ENCODE assay signal across 15 cellular contexts in the genomic region with DNA sequence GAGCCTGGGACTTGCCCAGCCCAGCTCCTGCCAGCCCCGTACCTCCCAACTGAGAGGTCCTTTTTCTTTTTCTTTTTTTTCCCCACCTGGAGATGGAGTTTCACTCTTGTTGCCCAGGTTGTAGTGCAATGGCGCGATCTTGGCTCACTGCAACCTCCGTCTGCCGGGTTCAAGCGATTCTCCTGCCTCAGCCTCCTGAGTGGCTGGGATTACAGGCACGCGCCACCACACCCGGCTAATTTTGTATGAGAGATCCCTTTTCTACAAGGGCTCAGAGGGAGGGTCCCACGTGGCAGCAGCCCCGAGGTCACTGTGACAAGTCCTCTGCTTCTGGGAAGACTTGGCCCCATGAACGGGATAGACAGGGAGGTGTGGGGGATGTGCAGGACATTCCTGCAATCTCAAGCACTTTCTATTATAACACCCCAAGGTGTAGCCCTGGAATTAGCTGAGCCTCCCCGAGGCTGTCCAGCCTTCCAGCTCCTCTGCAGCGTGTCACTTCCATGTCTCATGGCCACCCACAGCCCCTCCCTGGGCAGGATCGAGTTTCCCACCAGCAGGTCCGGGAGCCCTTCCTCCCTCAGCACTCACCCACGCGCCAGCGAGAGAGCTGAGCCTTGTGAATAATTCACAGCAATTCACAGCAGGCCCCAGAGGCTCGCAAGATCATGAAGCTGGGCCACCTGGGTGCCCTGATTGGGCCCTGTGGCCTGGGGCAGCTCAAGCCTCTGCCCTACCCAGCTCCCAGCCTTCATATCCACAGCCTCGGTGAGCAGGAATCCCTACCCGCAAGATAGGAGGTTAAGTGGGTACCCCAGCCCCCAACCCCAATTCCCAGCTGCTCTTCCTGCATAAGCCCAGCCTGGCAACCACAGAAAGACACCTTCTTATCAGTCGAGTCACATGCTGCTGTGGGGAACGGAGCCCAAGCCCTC. TPM values are rescaled to one million over a fixed set of nuclear protein-coding genes. Genes with fewer than 3 reads are reported as not detected.
DNase-seq lines count a peak whose midpoint lies in the region; ATAC-seq and TF ChIP-seq lines count a peak whose summit lies in the region.
"Had no signal": no experiment of that assay in that cellular context is flagged by ENCODE, and none has a peak within 500 bp of the region (broad histone marks: within the 10 kb centered on the region; RNA-seq: fewer than 3 reads in every experiment).

No MANE protein-coding gene starts in this region.

- H3K36me3 Mint-ChIP-seq in CD4-positive, CD25-positive, alpha-beta regulatory T cell: no peaks in the 10 kb centered on the region
- H3K36me3 Mint-ChIP-seq: CD4-positive, alpha-beta memory T cell; mesothelial cell of epicardium had no signal

- H3K27me3 Mint-ChIP-seq in CD4-positive, CD25-positive, alpha-beta regulatory T cell: peaks cover 34% of the 10 kb centered on the region

- peaks cover 0 to 1% (median 0%) of the 10 kb centered on the region in 7 donors for H3K9me3 Mint-ChIP-seq in CD4-positive, CD25-positive, alpha-beta regulatory T cell
- H3K9me3 Mint-ChIP-seq: activated naive CD8-positive, alpha-beta T cell treated with anti-CD3 and anti-CD28 coated beads, Interleukin-2, amount 50 U/mL, for 24 hours; CD4-positive, alpha-beta memory T cell; mesothelial cell of epicardium had no signal

- TF ChIP-seq CTCF in colonic mucosa (IDR thresholded peaks at IDR 0.05): no peak

- H3K27ac ChIP-seq in CD4-positive, CD25-positive, alpha-beta regulatory T cell (ENCODE audit: insufficient read depth, low read length, poor library complexity, severe bottlenecking): no peak overlapping the region
- no peak overlapping the region for H3K27ac ChIP-seq in colonic mucosa
- H3K27ac ChIP-seq: esophagus squamous epithelium, transverse colon had no signal

- H3K4me1 ChIP-seq in CD4-positive, CD25-positive, alpha-beta regulatory T cell (ENCODE audit: control insufficient read depth, insufficient read depth, low read length, poor library complexity, severe bottlenecking): no peaks in the 10 kb centered on the region
- H3K4me1 ChIP-seq in colonic mucosa: no peaks in the 10 kb centered on the region
- H3K4me1 ChIP-seq: esophagus squamous epithelium, transverse colon had no signal

- intact Hi-C loops in colonic mucosa (cut with DNase I): no loop called here

- no peak for ATAC-seq in CD4-positive, CD25-positive, alpha-beta regulatory T cell (ENCODE audit: low read depth in 2 of 2)
- ATAC-seq in HG02852 (IDR thresholded peaks at IDR 0.05; ENCODE audit: unreplicated experiment): no peak
- ATAC-seq: activated naive CD8-positive, alpha-beta T cell treated with anti-CD3 and anti-CD28 coated beads, Interleukin-2, amount 50 U/mL, for 24 hours had no signal

- H3K4me3 Mint-ChIP-seq in CD4-positive, CD25-positive, alpha-beta regulatory T cell: peak overlapping the region in 1 of 4 donors; percentile 43
- H3K4me3 Mint-ChIP-seq: activated naive CD8-positive, alpha-beta T cell treated with anti-CD3 and anti-CD28 coated beads, Interleukin-2, amount 50 U/mL, for 24 hours; CD4-positive, alpha-beta memory T cell; mesothelial cell of epicardium had no signal

- no peaks in the 10 kb centered on the region for H3K27me3 ChIP-seq in CD4-positive, CD25-positive, alpha-beta regulatory T cell (ENCODE audit: control insufficient read depth, insufficient read depth, low read length)
- H3K27me3 ChIP-seq in colonic mucosa: no peaks in the 10 kb centered on the region

- H3K4me3 ChIP-seq in CD4-positive, CD25-positive, alpha-beta regulatory T cell (ENCODE audit: low read depth, low read length): no peak overlapping the region
- no peak overlapping the region for H3K4me3 ChIP-seq in colonic mucosa
- H3K4me3 ChIP-seq: esophagus squamous epithelium, transverse colon had no signal

- H3K36me3 ChIP-seq in CD4-positive, CD25-positive, alpha-beta regulatory T cell (ENCODE audit: control insufficient read depth, insufficient read depth, low read length): no peaks in the 10 kb centered on the region
- no peaks in the 10 kb centered on the region for H3K36me3 ChIP-seq in colonic mucosa
- H3K36me3 ChIP-seq: esophagus squamous epithelium, transverse colon had no signal

- H3K27ac Mint-ChIP-seq in CD4-positive, CD25-positive, alpha-beta regulatory T cell: peak overlapping the region in 2 of 3 donors; percentile 44 to 68
- H3K27ac Mint-ChIP-seq: activated naive CD8-positive, alpha-beta T cell treated with anti-CD3 and anti-CD28 coated beads, Interleukin-2, amount 50 U/mL, for 24 hours; mesothelial cell of epicardium had no signal

- H3K4me1 Mint-ChIP-seq in CD4-positive, CD25-positive, alpha-beta regulatory T cell: no peaks in the 10 kb centered on the region
- H3K4me1 Mint-ChIP-seq: activated naive CD8-positive, alpha-beta T cell treated with anti-CD3 and anti-CD28 coated beads, Interleukin-2, amount 50 U/mL, for 24 hours; CD4-positive, alpha-beta memory T cell had no signal

- H3K9me3 ChIP-seq in CD4-positive, CD25-positive, alpha-beta regulatory T cell (ENCODE audit: control insufficient read depth in 2 of 2, low read length in 2 of 2): no peaks in the 10 kb centered on the region
- H3K9me3 ChIP-seq in colonic mucosa: no peaks in the 10 kb centered on the region
- H3K9me3 ChIP-seq: esophagus squamous epithelium, transverse colon had no signal

- H3K9ac ChIP-seq in colonic mucosa (ENCODE audit: low read depth in 2 of 2, low read length in 2 of 2): no peak overlapping the region

- no peak for DNase-seq in CD4-positive, CD25-positive, alpha-beta regulatory T cell
- peak; percentile 57 for DNase-seq in HK-2 (ENCODE audit: unreplicated experiment)
- peak; percentile 18 for DNase-seq in colonic mucosa
- peak; percentile 24 for DNase-seq in middle frontal gyrus (ENCODE audit: extremely low spot score, low spot score)
- DNase-seq in NCI-H2171 treated with DMSO at 0.1 percent for 48 hours (lab: John Stamatoyannopoulos, UW): no peak
- no peak for DNase-seq in NAMALWA (ENCODE audit: low spot score)
- DNase-seq in HuH-7 (ENCODE audit: low spot score): no peak
- DNase-seq: activated naive CD8-positive, alpha-beta T cell treated with anti-CD3 and anti-CD28 coated beads, Interleukin-2, amount 50 U/mL, for 24 hours; CD4-positive, alpha-beta memory T cell; esophagus squamous epithelium; KG1; NCI-H748 treated with DMSO at 0.1 percent for 48 hours; transverse colon had no signal

RNA-seq across cellular contexts. Expression of a gene that starts 22.9 kb away (rescaled TPM):
- 3,278 TPM for total RNA-seq in CD4-positive, CD25-positive, alpha-beta regulatory T cell
- polyA plus RNA-seq in CD4-positive, CD25-positive, alpha-beta regulatory T cell: 10 to 100 TPM in 1 of 4 donors, not detected in 3; 23.7 TPM
- total RNA-seq in colonic mucosa: 1,000 to 10,000 TPM; 1,159 to 2,517 TPM
- polyA plus RNA-seq: CD4-positive, alpha-beta memory T cell had no signal

RNA-seq across cellular contexts. Expression of a gene that starts 50.7 kb away (rescaled TPM):
- 3,278 TPM for total RNA-seq in CD4-positive, CD25-positive, alpha-beta regulatory T cell
- 10 to 100 TPM in 1 of 4 donors, not detected in 3; 23.7 TPM for polyA plus RNA-seq in CD4-positive, CD25-positive, alpha-beta regulatory T cell
- total RNA-seq in colonic mucosa: 1,000 to 10,000 TPM; 1,159 to 2,517 TPM
- polyA plus RNA-seq: CD4-positive, alpha-beta memory T cell had no signal

Comparison
In these comparisons a context has a peak if more than half of its experiments do, and no peak if none do; other contexts are left out.
1. DNase-seq: peak in HK-2 (single experiment), colonic mucosa (single experiment) and middle frontal gyrus (single experiment); none in CD4-positive, CD25-positive, alpha-beta regulatory T cell (0 of 3), NCI-H2171 treated with DMSO at 0.1 percent for 48 hours (single experiment), NAMALWA (single experiment) and HuH-7 (single experiment).